ENCODE assay signal across 8 cellular contexts in the genomic region with DNA sequence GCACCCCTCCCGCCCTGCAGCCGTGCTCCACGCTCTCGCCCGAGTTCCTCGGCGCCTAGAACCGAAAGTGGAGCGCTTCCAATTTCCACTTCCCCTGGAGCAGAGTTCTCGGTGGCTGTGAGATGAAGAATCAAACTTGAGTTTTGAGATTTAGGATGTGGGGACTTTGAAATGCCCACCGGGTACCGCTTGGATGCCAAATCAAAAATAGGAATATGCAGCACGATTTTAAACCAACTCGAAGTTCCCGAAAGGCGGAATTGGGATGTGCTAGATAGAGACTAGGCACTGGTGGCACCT. TPM values are rescaled to one million over a fixed set of nuclear protein-coding genes. Genes with fewer than 3 reads are reported as not detected.
DNase-seq lines count a peak whose midpoint lies in the region; ATAC-seq and TF ChIP-seq lines count a peak whose summit lies in the region.

No MANE protein-coding gene starts in this region.

- H3K27me3 Mint-ChIP-seq in mesothelial cell of epicardium (ENCODE audit: low read depth), result no peaks in the 10 kb centered on the region

- intact Hi-C loops in aorta (cut with DNase I), result no loop called here

- H3K4me1 ChIP-seq in aorta (ENCODE audit: control insufficient read depth in 1 of 2, insufficient read depth in 2 of 2, low read length in 2 of 2), result peaks cover 2% of the 10 kb centered on the region in 2 donors

- H3K27ac Mint-ChIP-seq in mesothelial cell of epicardium, result peak overlapping the region; percentile 83

- H3K4me3 ChIP-seq in BJ (ENCODE audit: low read depth, low read length), result peak overlapping the region; percentile 67
- peak overlapping the region; percentile 83 for H3K4me3 ChIP-seq in MG63
- peak overlapping the region; percentile 20 to 54 for H3K4me3 ChIP-seq in aorta (ENCODE audit: low read length in 2 of 2)

- ATAC-seq in aorta (ENCODE audit: low FRiP score) (no peak), GM18868 (IDR thresholded peaks at IDR 0.05; ENCODE audit: unreplicated experiment) (no peak), GM19397 (IDR thresholded peaks at IDR 0.05; ENCODE audit: unreplicated experiment) (no peak)

- CTCF ChIA-PET in BJ (lab: Yijun Ruan, JAX), result interaction anchor here (0.8 to 2.2 kb wide), 9 partner anchors 11 to 126 kb away, joined by 3 to 19 read pairs (median 3); a partner anchor contains a TSS

- H3K36me3 ChIP-seq in BJ (ENCODE audit: control insufficient read depth, insufficient read depth, low read length), result no peaks in the 10 kb centered on the region
- H3K36me3 ChIP-seq in MG63, result peaks cover 10% of the 10 kb centered on the region
- H3K36me3 ChIP-seq in aorta (ENCODE audit: control insufficient read depth in 1 of 2, insufficient read depth in 2 of 2, low read length in 1 of 2), result no peaks in the 10 kb centered on the region

- H3K27me3 ChIP-seq in BJ (ENCODE audit: control insufficient read depth, insufficient read depth, low read length), result no peaks in the 10 kb centered on the region
- H3K27me3 ChIP-seq in MG63, result no peaks in the 10 kb centered on the region
- no peaks in the 10 kb centered on the region for H3K27me3 ChIP-seq in aorta (ENCODE audit: control insufficient read depth in 1 of 2, insufficient read depth in 2 of 2, low read length in 1 of 2)

- peaks cover 5% of the 10 kb centered on the region for H3K36me3 Mint-ChIP-seq in mesothelial cell of epicardium

- no peaks in the 10 kb centered on the region for H3K9me3 ChIP-seq in MG63
- H3K9me3 ChIP-seq in aorta (ENCODE audit: control insufficient read depth, low read length), result no peaks in the 10 kb centered on the region

- WGBS in aorta, 2 donors, result 0 to 1% methylated on average over 16 of the region's 16 CpGs

- peaks cover 16% of the 10 kb centered on the region for H3K4me1 Mint-ChIP-seq in mesothelial cell of epicardium

- no peaks in the 10 kb centered on the region for H3K9me3 Mint-ChIP-seq in mesothelial cell of epicardium

- TF ChIP-seq CTCF in BJ (IDR thresholded peaks at IDR 0.05; ENCODE audit: insufficient read depth, low read depth, low read length), result no peak
- TF ChIP-seq CTCF in mesothelial cell of epicardium (IDR thresholded peaks at IDR 0.05; ENCODE audit: unreplicated experiment), result no peak

- DNase-seq in BJ (ENCODE audit: low read depth) (no peak), MG63 (no peak), caudate nucleus (lab: John Stamatoyannopoulos, UW) (peak in 9 of 61 donors; percentile 20 to 69 (median 40)), mesothelial cell of epicardium (ENCODE audit: low spot score in 2 of 2, unreplicated experiment in 2 of 2) (no peak), aorta (peak in 1 of 2 donors; percentile 76), activated gamma-delta T cell treated with Interleukin-2 at 50 U/mL for 16 hours (no peak)

- POLR2A ChIA-PET in BJ (lab: Charles Lee), result interaction anchor here (0.5 to 0.7 kb wide), 3 partner anchors 18 to 160 kb away, joined by 4 to 6 read pairs (median 4); a partner anchor contains a TSS

- peak overlapping the region; percentile 67 for H3K4me3 Mint-ChIP-seq in mesothelial cell of epicardium

- peak overlapping the region; percentile 89 for H3K27ac ChIP-seq in caudate nucleus (ENCODE audit: low read depth, low read length)
- H3K27ac ChIP-seq in aorta (ENCODE audit: low read depth in 1 of 2, low read length in 2 of 2), result peak overlapping the region in 1 of 2 donors; percentile 83

RNA-seq across cellular contexts. Expression of a gene that starts 0.6 kb away (rescaled TPM):
- polyA plus RNA-seq in BJ (2011; rRNA removed), result 11.8 and 14.5 TPM in 2 replicates
- 11.2 and 16.9 TPM in 2 replicates for polyA minus RNA-seq in BJ (2011; rRNA and poly(A)+ RNA removed)
- 4.6 and 8.9 TPM in 2 replicates for total RNA-seq in MG63 (2014; rRNA removed; shearing (Covaris generic); ENCODE audit: low replicate concordance)
- 14.1 to 16.1 TPM (median 14.6 TPM) in 3 replicates for total RNA-seq in mesothelial cell of epicardium
- 1 to 10 TPM; 3.4 to 9.2 TPM for total RNA-seq in aorta
- polyA plus RNA-seq in aorta, result 1 to 10 TPM; 3.0 to 4.1 TPM

RNA-seq across cellular contexts. Expression of a gene that starts 52.3 kb away (rescaled TPM):
- 11.7 and 23.2 TPM in 2 replicates for polyA plus RNA-seq in BJ (2011; rRNA removed)
- 32.1 and 35.5 TPM in 2 replicates for polyA minus RNA-seq in BJ (2011; rRNA and poly(A)+ RNA removed)
- 10.3 and 19.1 TPM in 2 replicates for total RNA-seq in MG63 (2014; rRNA removed; shearing (Covaris generic); ENCODE audit: low replicate concordance)
- 10.9 to 12.3 TPM (median 11.7 TPM) in 3 replicates for total RNA-seq in mesothelial cell of epicardium
- 10 to 100 TPM; 16.2 to 20.9 TPM for total RNA-seq in aorta
- 1 to 10 TPM; 2.3 to 3.5 TPM for polyA plus RNA-seq in aorta
